In genomic region chr18:306608-307255, GRCh38 we compare ENCODE assay signal across 13 cellular contexts. TPM values are rescaled to one million over a fixed set of nuclear protein-coding genes. Genes with fewer than 3 reads are reported as not detected.
DNase-seq lines count a peak whose midpoint lies in the region; TF ChIP-seq lines count a peak whose summit lies in the region.
"Had no signal": no experiment of that assay in that cellular context is flagged by ENCODE, and none has a peak within 500 bp of the region (broad histone marks: within the 10 kb centered on the region; RNA-seq: fewer than 3 reads in every experiment).

No MANE protein-coding gene starts in this region.

- H3K27ac Mint-ChIP-seq in endodermal cell (peak overlapping the region; percentile 6), MCF 10A (ENCODE audit: low read depth, unreplicated experiment) (no peak overlapping the region)
- H3K27ac Mint-ChIP-seq: CD4-positive, alpha-beta T cell had no signal

- CTCF ChIA-PET in MCF 10A (lab: Yijun Ruan, JAX), result interaction anchor here (0.6 kb wide), 1 partner anchor 533 kb away, joined by 3 read pairs; no protein-coding TSS in a partner anchor

- H3K36me3 Mint-ChIP-seq in endodermal cell (ENCODE audit: low read depth) (no peaks in the 10 kb centered on the region), MCF 10A (ENCODE audit: insufficient read depth, unreplicated experiment) (no peaks in the 10 kb centered on the region)

- DNase-seq in NCI-H748 (lab: John Stamatoyannopoulos, UW; ENCODE audit: unreplicated experiment), result peak; percentile 18
- no peak for DNase-seq in NCI-H748 treated with DMSO at 0.1 percent for 48 hours (lab: John Stamatoyannopoulos, UW)
- peak; percentile 58 for DNase-seq in LNCaP clone FGC (ENCODE audit: low read depth)
- no peak for DNase-seq in endodermal cell
- DNase-seq in T-helper 9 cell, result no peak
- no peak for DNase-seq in epidermal melanocyte (ENCODE audit: insufficient read length, low spot score)
- no peak for DNase-seq in MCF 10A (ENCODE audit: unreplicated experiment)
- DNase-seq: ACHN; Calu3; CD4-positive, alpha-beta T cell; DMS 273 treated with DMSO at 0.1 percent for 48 hours; H7 had no signal

- 70 to 74% methylated on average over 7 of the region's 7 CpGs for WGBS in endodermal cell (ENCODE audit: insufficient coverage in 1 of 2, insufficient read length in 1 of 2), 2 experiments

- H3K27ac ChIP-seq in endodermal cell (ENCODE audit: low read depth, low read length), result no peak overlapping the region
- H3K27ac ChIP-seq: BLaER1 treated with 17β-estradiol and CSF1 and Interleukin-3, amounts not matched to agents 10 nM and 100 nM had no signal

- no peak for TF ChIP-seq CTCF in LNCaP clone FGC (IDR thresholded peaks at IDR 0.05; ENCODE audit: control insufficient read depth, extremely low read depth, insufficient read depth)
- TF ChIP-seq CTCF in endodermal cell (conservative IDR thresholded peaks at IDR 0.05), result no peak
- TF ChIP-seq CTCF in MCF 10A (IDR thresholded peaks at IDR 0.05; ENCODE audit: unreplicated experiment), result no peak

- H3K4me3 ChIP-seq in LNCaP clone FGC (ENCODE audit: low read depth, low read length) (no peak overlapping the region), endodermal cell (ENCODE audit: low read length) (no peak overlapping the region)
- H3K4me3 ChIP-seq: BLaER1 treated with 17β-estradiol and CSF1 and Interleukin-3, amounts not matched to agents 10 nM and 100 nM had no signal

- H3K4me1 Mint-ChIP-seq in endodermal cell (peaks cover 44% of the 10 kb centered on the region), MCF 10A (ENCODE audit: insufficient read depth, unreplicated experiment) (no peaks in the 10 kb centered on the region)

- H3K9me3 Mint-ChIP-seq in endodermal cell, result no peaks in the 10 kb centered on the region
- peaks cover 24% of the 10 kb centered on the region for H3K9me3 Mint-ChIP-seq in MCF 10A (ENCODE audit: unreplicated experiment)
- H3K9me3 Mint-ChIP-seq: CD4-positive, alpha-beta T cell had no signal

- POLR2A ChIA-PET in MCF 10A (lab: Yijun Ruan, JAX), result interaction anchor here (0.6 kb wide), 1 partner anchor 25 kb away, joined by 3 read pairs; no protein-coding TSS in a partner anchor

- peak overlapping the region; percentile 26 for H3K9ac ChIP-seq in endodermal cell (ENCODE audit: extremely low read depth, low read length, poor library complexity, severe bottlenecking)
- H3K9ac ChIP-seq: BLaER1 treated with 17β-estradiol and CSF1 and Interleukin-3, amounts not matched to agents 10 nM and 100 nM had no signal

- no TSS peak for BruUV-seq in MCF 10A (replicated peaks; lab: Mats Ljungman, UMichigan)

- H3K4me3 Mint-ChIP-seq in endodermal cell, result no peak overlapping the region
- no peak overlapping the region for H3K4me3 Mint-ChIP-seq in MCF 10A (ENCODE audit: unreplicated experiment)
- H3K4me3 Mint-ChIP-seq: CD4-positive, alpha-beta T cell had no signal

- no peaks in the 10 kb centered on the region for H3K36me3 ChIP-seq in endodermal cell (ENCODE audit: control insufficient read depth, insufficient read depth, low read length)
- H3K36me3 ChIP-seq: BLaER1 treated with 17β-estradiol and CSF1 and Interleukin-3, amounts not matched to agents 10 nM and 100 nM had no signal

- no peaks in the 10 kb centered on the region for H3K27me3 ChIP-seq in endodermal cell (ENCODE audit: control insufficient read depth, insufficient read depth, low read length, poor library complexity, severe bottlenecking)
- H3K27me3 ChIP-seq: BLaER1 treated with 17β-estradiol and CSF1 and Interleukin-3, amounts not matched to agents 10 nM and 100 nM had no signal

- H3K9me3 ChIP-seq in endodermal cell (ENCODE audit: control insufficient read depth, low read length), result no peaks in the 10 kb centered on the region
- H3K9me3 ChIP-seq: BLaER1 treated with 17β-estradiol and CSF1 and Interleukin-3, amounts not matched to agents 10 nM and 100 nM had no signal

- no peaks in the 10 kb centered on the region for H3K27me3 Mint-ChIP-seq in endodermal cell (ENCODE audit: insufficient read depth)
- H3K27me3 Mint-ChIP-seq in MCF 10A (ENCODE audit: insufficient read depth, unreplicated experiment), result no peaks in the 10 kb centered on the region

- intact Hi-C loops in MCF 10A (cut with micrococcal nuclease), result no loop called here

- H3K4me1 ChIP-seq in endodermal cell (ENCODE audit: control insufficient read depth, insufficient read depth, low read length), result peaks cover 23% of the 10 kb centered on the region

RNA-seq across cellular contexts. Expression of gene THOC1, which starts 38.9 kb away (rescaled TPM):
- total RNA-seq in endodermal cell, result 10 to 100 TPM; 81.8 to 99.6 TPM
- 80.1 TPM for polyA plus RNA-seq in endodermal cell (2013, experiment 1 of 2)
- polyA plus RNA-seq in endodermal cell (2013, experiment 2 of 2), result 78.2 TPM
- total RNA-seq in MCF 10A (2022), result 40.9 and 44.6 TPM in 2 replicates

Comparison
In these comparisons a context has a peak if more than half of its experiments do, and no peak if none do; other contexts are left out.
1. DNase-seq: peak in NCI-H748 (single experiment) and LNCaP clone FGC (single experiment); none in NCI-H748 treated with DMSO at 0.1 percent for 48 hours (single experiment), endodermal cell (single experiment), T-helper 9 cell (single experiment), epidermal melanocyte (single experiment) and MCF 10A (single experiment).